9 cellular contexts compared by ENCODE assay signal in genomic region chr12:3218150-3218845, GRCh38.
DNase-seq lines count a peak whose midpoint lies in the region; ATAC-seq and TF ChIP-seq lines count a peak whose summit lies in the region.
"Had no signal": no experiment of that assay in that cellular context is flagged by ENCODE, and none has a peak within 500 bp of the region (broad histone marks: within the 10 kb centered on the region; RNA-seq: fewer than 3 reads in every experiment).

No MANE protein-coding gene starts in this region.

- no peak overlapping the region for H3K4me3 ChIP-seq in skeletal muscle cell (ENCODE audit: low read depth, low read length)
- no peak overlapping the region for H3K4me3 ChIP-seq in Karpas-422 (ENCODE audit: low read length)
- no peak overlapping the region for H3K4me3 ChIP-seq in CD8-positive, alpha-beta T cell (ENCODE audit: low read depth, low read length)

- no peaks in the 10 kb centered on the region for H3K27me3 Mint-ChIP-seq in CD8-positive, alpha-beta T cell (ENCODE audit: low read depth)

- no peak overlapping the region for H2AFZ ChIP-seq in Karpas-422 (ENCODE audit: low read length)

- POLR2A ChIA-PET in CD8-positive, alpha-beta T cell (lab: Charles Lee) = no interaction called here

- peaks cover 40% of the 10 kb centered on the region for H3K4me1 ChIP-seq in Karpas-422 (ENCODE audit: low read length)
- H3K4me1 ChIP-seq in CD8-positive, alpha-beta T cell (ENCODE audit: insufficient read depth, low read length) = no peaks in the 10 kb centered on the region

- no peak overlapping the region for H3K27ac Mint-ChIP-seq in CD8-positive, alpha-beta T cell
- H3K27ac Mint-ChIP-seq: activated B cell treated with CpG ODN at 0.5 μM for 24 hours had no signal

- H3K36me3 Mint-ChIP-seq in CD8-positive, alpha-beta T cell = no peaks in the 10 kb centered on the region

- ATAC-seq in CD8-positive, alpha-beta T cell = no peak

- no peaks in the 10 kb centered on the region for H3K27me3 ChIP-seq in Karpas-422 (ENCODE audit: low read length)
- H3K27me3 ChIP-seq in CD8-positive, alpha-beta T cell (ENCODE audit: insufficient read depth, low read length) = no peaks in the 10 kb centered on the region

- H3K9me3 Mint-ChIP-seq in CD8-positive, alpha-beta T cell = no peaks in the 10 kb centered on the region
- H3K9me3 Mint-ChIP-seq: activated B cell treated with CpG ODN at 0.5 μM for 24 hours had no signal

- H3K27ac ChIP-seq in Karpas-422 (ENCODE audit: low read length) = no peak overlapping the region
- no peak overlapping the region for H3K27ac ChIP-seq in CD8-positive, alpha-beta T cell (ENCODE audit: low read depth, low read length)

- TF ChIP-seq CTCF in GM13976 (IDR thresholded peaks at IDR 0.05; ENCODE audit: borderline replicate concordance, control extremely low read depth, extremely low read depth, insufficient read depth, missing control alignments) = no peak
- TF ChIP-seq CTCF in CD8-positive, alpha-beta T cell (IDR thresholded peaks at IDR 0.05) = no peak

- in situ Hi-C loops in GM13976 (cut with MboI; ENCODE audit: low sequenced_read_pairs, unreplicated experiment) = no loop called here

- H3K4me2 ChIP-seq in Karpas-422 (ENCODE audit: low read depth, low read length, poor library complexity, severe bottlenecking) = no peak overlapping the region

- no peak overlapping the region for H3K9ac ChIP-seq in Karpas-422 (ENCODE audit: low read length)

- H4K20me1 ChIP-seq in Karpas-422 (ENCODE audit: insufficient read depth, low read depth, low read length) = no peaks in the 10 kb centered on the region

- H3K79me2 ChIP-seq in Karpas-422 (ENCODE audit: low read length) = no peaks in the 10 kb centered on the region

- CTCF ChIA-PET in CD8-positive, alpha-beta T cell (lab: Charles Lee) = interaction anchor here (1.0 kb wide), 1 partner anchor 82 kb away, joined by 3 read pairs; no protein-coding TSS in a partner anchor

- no peaks in the 10 kb centered on the region for H3K9me2 ChIP-seq in Karpas-422 (replicated peaks; ENCODE audit: insufficient read depth, low read length)

- H3K4me3 Mint-ChIP-seq in CD8-positive, alpha-beta T cell = no peak overlapping the region
- H3K4me3 Mint-ChIP-seq: activated B cell treated with CpG ODN at 0.5 μM for 24 hours had no signal

- no peaks in the 10 kb centered on the region for H3K9me3 ChIP-seq in Karpas-422 (ENCODE audit: low read length)
- no peaks in the 10 kb centered on the region for H3K9me3 ChIP-seq in CD8-positive, alpha-beta T cell (ENCODE audit: low read length)

- DNase-seq in GM13976 (ENCODE audit: low spot score) (peak; percentile 65), NCI-H82 (lab: John Stamatoyannopoulos, UW) (peak; percentile 84), fibroblast of peridontal ligament (ENCODE audit: extremely low read depth) (peak; percentile 78), skeletal muscle cell (ENCODE audit: low read depth) (peak; percentile 71), KG1 (lab: John Stamatoyannopoulos, UW) (no peak), Karpas-422 (no peak), T-helper 2 cell (no peak)
- DNase-seq in CD8-positive, alpha-beta T cell = no peak
- DNase-seq: activated B cell treated with CpG ODN at 0.5 μM for 24 hours had no signal

- H3K36me3 ChIP-seq in Karpas-422 (ENCODE audit: insufficient read depth, low read length) = no peaks in the 10 kb centered on the region
- H3K36me3 ChIP-seq in CD8-positive, alpha-beta T cell (ENCODE audit: insufficient read depth, low read length) = no peaks in the 10 kb centered on the region

- intact Hi-C loops in CD8-positive, alpha-beta T cell (cut with DNase I, micrococcal nuclease) = no loop called here

- H3K4me1 Mint-ChIP-seq in CD8-positive, alpha-beta T cell (ENCODE audit: low read depth) = no peaks in the 10 kb centered on the region

Comparison
In these comparisons a context has a peak if more than half of its experiments do, and no peak if none do; other contexts are left out.
1. DNase-seq: peak in GM13976 (single experiment), NCI-H82 (single experiment), fibroblast of peridontal ligament (single experiment) and skeletal muscle cell (single experiment); none in KG1 (single experiment), Karpas-422 (single experiment), T-helper 2 cell (0 of 5) and CD8-positive, alpha-beta T cell (0 of 7).